In the genomic region with DNA sequence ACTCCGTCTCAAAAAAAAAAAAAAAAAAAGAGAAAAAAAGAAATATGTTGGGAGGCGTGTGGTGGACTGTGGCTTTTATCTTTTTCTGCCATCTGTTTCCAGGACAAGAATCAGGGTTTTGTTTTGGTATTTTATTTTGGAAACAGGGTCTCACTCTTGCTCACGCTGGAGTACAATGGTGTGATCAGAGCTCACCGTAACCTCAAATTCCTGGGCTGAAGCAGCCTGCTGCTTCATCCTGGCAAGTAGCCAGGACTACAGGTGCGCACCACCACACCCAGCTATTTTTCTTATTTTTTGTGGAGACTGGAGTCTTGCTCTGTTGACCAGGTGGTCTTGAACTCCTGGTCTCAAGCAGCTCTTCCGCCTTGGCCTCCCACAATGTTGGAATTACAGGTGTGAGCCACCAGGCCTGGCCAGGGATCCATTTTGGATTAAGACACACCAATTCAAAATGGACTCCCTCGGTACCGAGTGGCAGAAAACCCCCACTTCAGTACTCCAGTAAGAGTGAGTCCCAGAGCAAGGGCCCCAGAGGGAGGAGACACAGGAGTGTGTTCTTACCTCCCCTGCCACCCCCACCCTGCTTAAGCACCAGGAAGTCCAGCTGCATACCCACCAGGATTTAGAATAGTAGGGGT, we compare ENCODE assay signal across 13 cellular contexts. TPM values are rescaled to one million over a fixed set of nuclear protein-coding genes. Genes with fewer than 3 reads are reported as not detected.
A peak's percentile ranks its signal among the peaks of the same experiment; 100 is the strongest.
DNase-seq lines count a peak whose midpoint lies in the region; ATAC-seq and TF ChIP-seq lines count a peak whose summit lies in the region.
"Had no signal": no experiment of that assay in that cellular context is flagged by ENCODE, and none has a peak within 500 bp of the region (broad histone marks: within the 10 kb centered on the region; RNA-seq: fewer than 3 reads in every experiment).

No MANE protein-coding gene starts in this region.

- CTCF ChIA-PET in MCF 10A (lab: Yijun Ruan, JAX) = interaction anchor here (0.6 kb wide), 2 partner anchors 23 to 97 kb away, joined by 3 read pairs; no protein-coding TSS in a partner anchor
- CTCF ChIA-PET in mammary epithelial cell (lab: Charles Lee; ENCODE audit: low non-redundant PET) = interaction anchor here (0.6 kb wide), 1 partner anchor 415 kb away, joined by 3 read pairs; no protein-coding TSS in a partner anchor

- H3K36me3 ChIP-seq in mammary epithelial cell (ENCODE audit: insufficient read depth, low read length) = no peaks in the 10 kb centered on the region
- no peaks in the 10 kb centered on the region for H3K36me3 ChIP-seq in breast epithelium
- no peaks in the 10 kb centered on the region for H3K36me3 ChIP-seq in lower lobe of right lung
- H3K36me3 ChIP-seq in vagina = no peaks in the 10 kb centered on the region

- H3K27me3 ChIP-seq in mammary epithelial cell (ENCODE audit: insufficient read depth, low read length) = no peaks in the 10 kb centered on the region
- no peaks in the 10 kb centered on the region for H3K27me3 ChIP-seq in breast epithelium
- H3K27me3 ChIP-seq in lower lobe of right lung (ENCODE audit: low read depth) = no peaks in the 10 kb centered on the region
- no peaks in the 10 kb centered on the region for H3K27me3 ChIP-seq in vagina

- TF ChIP-seq POLR2A in breast epithelium (IDR thresholded peaks at IDR 0.05) = no peak
- no peak for TF ChIP-seq POLR2A in vagina (IDR thresholded peaks at IDR 0.05)

- no peak overlapping the region for H3K4me3 Mint-ChIP-seq in MCF 10A (ENCODE audit: unreplicated experiment)

- TF ChIP-seq CTCF in MCF 10A (IDR thresholded peaks at IDR 0.05; ENCODE audit: unreplicated experiment) (no peak), mammary epithelial cell (conservative IDR thresholded peaks at IDR 0.05 in 1 of 2, IDR thresholded peaks at IDR 0.05 in 1 of 2; ENCODE audit: extremely low read depth in 1 of 2, insufficient read depth in 1 of 2, low read depth in 1 of 2, low read length in 2 of 2) (no peak), breast epithelium (IDR thresholded peaks at IDR 0.05) (no peak), lower lobe of right lung (IDR thresholded peaks at IDR 0.05) (no peak), vagina (IDR thresholded peaks at IDR 0.05) (no peak)

- H3K36me3 Mint-ChIP-seq in MCF 10A (ENCODE audit: insufficient read depth, unreplicated experiment) = peaks cover 6% of the 10 kb centered on the region

- H3K27ac ChIP-seq in mammary epithelial cell (ENCODE audit: insufficient read depth, low read depth, low read length) (no peak overlapping the region), breast epithelium (peak overlapping the region; percentile 33 to 59), lower lobe of right lung (peak overlapping the region; percentile 61), vagina (peak overlapping the region; percentile 11)
- H3K27ac ChIP-seq: VCaP had no signal

- H3K4me3 ChIP-seq in mammary epithelial cell (replicated peaks in 1 of 3; ENCODE audit: insufficient read depth in 1 of 3, low read depth in 2 of 3, low read length in 3 of 3) = no peak overlapping the region
- no peak overlapping the region for H3K4me3 ChIP-seq in breast epithelium
- H3K4me3 ChIP-seq in lower lobe of right lung = no peak overlapping the region
- no peak overlapping the region for H3K4me3 ChIP-seq in vagina

- H3K4me1 Mint-ChIP-seq in MCF 10A (ENCODE audit: insufficient read depth, unreplicated experiment) = peaks cover 28% of the 10 kb centered on the region

- in situ Hi-C loops in mammary epithelial cell (cut with MboI; ENCODE audit: low sequenced_read_pairs in 2 of 2) = no loop called here

- H3K27me3 Mint-ChIP-seq in MCF 10A (ENCODE audit: insufficient read depth, unreplicated experiment) = no peaks in the 10 kb centered on the region

- H3K9ac ChIP-seq in mammary epithelial cell (ENCODE audit: insufficient read depth, low read length) = no peak overlapping the region

- 96% methylated on average over 6 of the region's 8 CpGs for WGBS in mammary epithelial cell (ENCODE audit: low coverage, missing lambda C conversion rate)

- no peaks in the 10 kb centered on the region for H3K9me3 Mint-ChIP-seq in MCF 10A (ENCODE audit: unreplicated experiment)

- BruUV-seq in MCF 10A (replicated peaks; lab: Mats Ljungman, UMichigan) = no TSS peak
- no TSS peak for BruUV-seq in mammary epithelial cell (replicated peaks; lab: Mats Ljungman, UMichigan)

- dilution Hi-C loops in mammary epithelial cell (cut with HindIII; ENCODE audit: low sequenced_read_pairs) = no loop called here

- DNase-seq in MCF 10A (ENCODE audit: unreplicated experiment) = no peak
- no peak for DNase-seq in mammary epithelial cell
- no peak for DNase-seq in breast epithelium (ENCODE audit: low spot score in 2 of 2)
- DNase-seq in lower lobe of right lung = no peak
- DNase-seq in vagina (ENCODE audit: extremely low spot score in 2 of 2) = no peak
- DNase-seq in NCI-H526 (lab: John Stamatoyannopoulos, UW) = no peak
- DNase-seq in left lobe of liver (ENCODE audit: low spot score) = no peak
- DNase-seq in activated T-cell treated with anti-CD3 and anti-CD28 coated beads, Interleukin-2, amount 50 U/mL, for 48 hours = no peak
- DNase-seq: islet precursor cell; NCI-H1092; NCI-H446 treated with DMSO at 0.1 percent for 48 hours; stimulated activated CD4-positive, alpha-beta T cell treated with anti-CD3 and anti-CD28 coated beads, Interleukin-4, amount 100 ng/mL, for 24 hours had no signal

- H3K9me3 ChIP-seq in mammary epithelial cell (replicated peaks; ENCODE audit: insufficient read depth, low read length) (no peaks in the 10 kb centered on the region), breast epithelium (no peaks in the 10 kb centered on the region), lower lobe of right lung (no peaks in the 10 kb centered on the region), vagina (no peaks in the 10 kb centered on the region)

- H4K20me1 ChIP-seq in mammary epithelial cell (ENCODE audit: insufficient read depth, low read length) = no peaks in the 10 kb centered on the region

- no peak for ATAC-seq in lower lobe of right lung
- no peak for ATAC-seq in left lobe of liver

- peaks cover 16% of the 10 kb centered on the region for H3K79me2 ChIP-seq in mammary epithelial cell (ENCODE audit: insufficient read depth, low read length)

- intact Hi-C loops in MCF 10A (cut with micrococcal nuclease) (no loop called here), mammary epithelial cell (cut with micrococcal nuclease) (no loop called here), breast epithelium (cut with DNase I; ENCODE audit: low total_unique reads) (loop anchor here (5.0 kb wide), 1 partner anchor 174 kb away; no protein-coding TSS in a partner anchor), lower lobe of right lung (cut with DNase I) (no loop called here), vagina (cut with DNase I) (no loop called here)

- H3K27ac Mint-ChIP-seq in MCF 10A (ENCODE audit: low read depth, unreplicated experiment) = peak overlapping the region; percentile 77

- H3K4me2 ChIP-seq in mammary epithelial cell (ENCODE audit: insufficient read depth, low read depth, low read length) = no peak overlapping the region

- H2AFZ ChIP-seq in mammary epithelial cell (ENCODE audit: low read depth, low read length) = no peak overlapping the region

- H3K4me1 ChIP-seq in mammary epithelial cell (ENCODE audit: insufficient read depth, low read length) (peaks cover 28% of the 10 kb centered on the region), breast epithelium (peaks cover 0 to 12% of the 10 kb centered on the region in 2 donors), lower lobe of right lung (peaks cover 80% of the 10 kb centered on the region), vagina (peaks cover 41% of the 10 kb centered on the region)

- POLR2A ChIA-PET in MCF 10A (lab: Yijun Ruan, JAX) = interaction anchor here (0.8 to 3.3 kb wide), 4 partner anchors 13 to 186 kb away, joined by 3 to 14 read pairs (median 4); no protein-coding TSS in a partner anchor

RNA-seq across cellular contexts. Expression of a gene that starts 6.7 kb away (rescaled TPM):
- total RNA-seq in MCF 10A (2022) (7.5 and 10.5 TPM in 2 replicates), mammary epithelial cell (10 to 100 TPM in 1 of 2 donors, 1 to 10 TPM in 1; 9.7 to 15.5 TPM), breast epithelium (100 to 1,000 TPM in 1 of 3 donors, 10 to 100 TPM in 2; 56.0 to 199 (median 62.5) TPM), lower lobe of right lung (39.4 TPM), vagina (44.2 TPM), left lobe of liver (2.8 TPM)
- 5.2 TPM for polyA plus RNA-seq in mammary epithelial cell
- 7.6 TPM for polyA minus RNA-seq in mammary epithelial cell
